In genomic region chr2:28587526-28588230, GRCh38 we compare ENCODE assay signal across 11 cellular contexts.
A peak's percentile ranks its signal among the peaks of the same experiment; 100 is the strongest.
DNase-seq lines count a peak whose midpoint lies in the region; ATAC-seq, FAIRE-seq and TF ChIP-seq lines count a peak whose summit lies in the region.
"Had no signal": no experiment of that assay in that cellular context is flagged by ENCODE, and none has a peak within 500 bp of the region (broad histone marks: within the 10 kb centered on the region; RNA-seq: fewer than 3 reads in every experiment).

No MANE protein-coding gene starts in this region.

- CTCF ChIA-PET in A549 (lab: Yijun Ruan, JAX) = interaction anchor here (1.0 to 11.9 kb wide), 4 partner anchors 8 to 174 kb away, joined by 3 to 155 read pairs (median 50); no protein-coding TSS in a partner anchor
- CTCF ChIA-PET in CD4-positive, alpha-beta memory T cell (lab: Charles Lee; ENCODE audit: partially characterized antibody) = interaction anchor here (1.4 to 9.8 kb wide), 4 partner anchors 7 to 160 kb away, joined by 3 to 61 read pairs (median 14); no protein-coding TSS in a partner anchor

- TF ChIP-seq EP300 in A549 (IDR thresholded peaks at IDR 0.05) = no peak

- H3K4me2 ChIP-seq in A549 = no peak overlapping the region

- H3K4me3 Mint-ChIP-seq in CD4-positive, alpha-beta memory T cell = peak overlapping the region; percentile 54 to 86 (median 72)

- in situ Hi-C loops in GM13976 (cut with MboI; ENCODE audit: low sequenced_read_pairs, unreplicated experiment) = no loop called here

- TF ChIP-seq CTCF in A549 (IDR thresholded peaks at IDR 0.05) = no peak
- TF ChIP-seq CTCF in GM13976 (IDR thresholded peaks at IDR 0.05; ENCODE audit: borderline replicate concordance, control extremely low read depth, extremely low read depth, insufficient read depth, missing control alignments) = no peak
- no peak for TF ChIP-seq CTCF in mucosa of descending colon (IDR thresholded peaks at IDR 0.05)

- DNase-seq in A549 (ENCODE audit: low read depth in 1 of 2, low spot score in 1 of 2) = no peak
- DNase-seq in CD4-positive, alpha-beta memory T cell = no peak
- DNase-seq in left ventricle myocardium superior = no peak
- no peak for DNase-seq in NCI-H1694 treated with DMSO at 0.1 percent for 48 hours (lab: John Stamatoyannopoulos, UW)
- DNase-seq in NCI-H187 treated with DMSO at 0.1 percent for 48 hours (lab: John Stamatoyannopoulos, UW) = no peak
- DNase-seq in GM13976 (ENCODE audit: low spot score) = no peak
- DNase-seq in mucosa of descending colon = no peak
- DNase-seq: foreskin melanocyte, NCI-H345 had no signal

- POLR2A ChIA-PET in A549 (lab: Yijun Ruan, JAX) = no interaction called here
- POLR2A ChIA-PET in CD4-positive, alpha-beta memory T cell (lab: Charles Lee; ENCODE audit: partially characterized antibody) = interaction anchor here (0.8 to 4.0 kb wide), 10 partner anchors 8 to 164 kb away, joined by 3 to 24 read pairs (median 6); partner anchors contain the start of gene PPP1CB

- H3K27me3 ChIP-seq in CD4-positive, alpha-beta memory T cell (ENCODE audit: insufficient read depth, low read length) = no peaks in the 10 kb centered on the region

- no peaks in the 10 kb centered on the region for H3K36me3 ChIP-seq in CD4-positive, alpha-beta memory T cell (ENCODE audit: insufficient read depth, low read length)
- H3K36me3 ChIP-seq in mucosa of descending colon (ENCODE audit: low read depth) = no peaks in the 10 kb centered on the region

- H3K9me3 ChIP-seq in A549 = no peaks in the 10 kb centered on the region
- H3K9me3 ChIP-seq in CD4-positive, alpha-beta memory T cell (ENCODE audit: control insufficient read depth in 1 of 2, low read length in 2 of 2) = no peaks in the 10 kb centered on the region
- H3K9me3 ChIP-seq in mucosa of descending colon = no peaks in the 10 kb centered on the region

- peaks cover 16 to 43% (median 27%) of the 10 kb centered on the region in 4 donors for H3K4me1 Mint-ChIP-seq in CD4-positive, alpha-beta memory T cell

- H3K4me3 ChIP-seq in A549 (no peak overlapping the region), mucosa of descending colon (no peak overlapping the region)
- H3K4me3 ChIP-seq in CD4-positive, alpha-beta memory T cell (ENCODE audit: low read length in 2 of 2) = no peak overlapping the region

- ATAC-seq in A549 = no peak
- ATAC-seq in left ventricle myocardium superior = peak; percentile 66
- no peak for ATAC-seq in mucosa of descending colon

- no peak for TF ChIP-seq POLR2A in A549 (IDR thresholded peaks at IDR 0.05; ENCODE audit: low read length)

- H3K27ac Mint-ChIP-seq in CD4-positive, alpha-beta memory T cell = peak overlapping the region in 6 of 7 donors; percentile 15 to 92 (median 72)

- WGBS in A549 (ENCODE audit: missing lambda C conversion rate) = 90% methylated on average over 13 of the region's 13 CpGs

- no peak for TF ChIP-seq RAD21 in A549 (conservative IDR thresholded peaks at IDR 0.05 in 1 of 2, IDR thresholded peaks at IDR 0.05 in 1 of 2)

- H3K27ac ChIP-seq in A549 (peak overlapping the region; percentile 94 to 97; a peak in 5 of 6 replicates), angular gyrus (ENCODE audit: low read depth, low read length) (peak overlapping the region; percentile 51)
- no peak overlapping the region for H3K27ac ChIP-seq in CD4-positive, alpha-beta memory T cell (ENCODE audit: low read depth, low read length)

- no peaks in the 10 kb centered on the region for H3K9me3 Mint-ChIP-seq in CD4-positive, alpha-beta memory T cell

- intact Hi-C loops in CD4-positive, alpha-beta memory T cell (cut with micrococcal nuclease) = loop anchor here (2.0 kb wide), 1 partner anchor 21 kb away; no protein-coding TSS in a partner anchor
- intact Hi-C loops in left ventricle myocardium superior (cut with micrococcal nuclease) = no loop called here
- intact Hi-C loops in mucosa of descending colon (cut with DNase I, micrococcal nuclease) = no loop called here

- no peaks in the 10 kb centered on the region for H3K36me3 Mint-ChIP-seq in CD4-positive, alpha-beta memory T cell

- H3K4me1 ChIP-seq in A549 (peaks cover 37% of the 10 kb centered on the region), mucosa of descending colon (ENCODE audit: low read depth) (peaks cover 2% of the 10 kb centered on the region)
- H3K4me1 ChIP-seq in CD4-positive, alpha-beta memory T cell (ENCODE audit: insufficient read depth, low read length) = peaks cover 28% of the 10 kb centered on the region

- FAIRE-seq in A549 (lab: Jason Lieb, UNC) = no peak
- FAIRE-seq: G401.6 had no signal

- no peaks in the 10 kb centered on the region for H3K27me3 Mint-ChIP-seq in CD4-positive, alpha-beta memory T cell

TF ChIP-seq in A549, 52 proteins besides CTCF, POLR2A, EP300 and RAD21:
- no peak for TF ChIP-seq JUN (IDR thresholded peaks at IDR 0.05)
- TF ChIP-seq CBX2 (IDR thresholded peaks at IDR 0.05; ENCODE audit: borderline replicate concordance, low read depth) = no peak
- no peak for TF ChIP-seq KDM5A (IDR thresholded peaks at IDR 0.05)
- TF ChIP-seq HOXB5 (CRISPR knock-in tag; IDR thresholded peaks at IDR 0.05) = no peak
- no peak for TF ChIP-seq ZSCAN20 (CRISPR knock-in tag; IDR thresholded peaks at IDR 0.05)
- TF ChIP-seq MYC (IDR thresholded peaks at IDR 0.05; ENCODE audit: borderline replicate concordance, low read length) = no peak
- TF ChIP-seq BCL3 (IDR thresholded peaks at IDR 0.05) = no peak
- no peak for TF ChIP-seq FOSL2 (IDR thresholded peaks at IDR 0.05)
- TF ChIP-seq FOSL2 (CRISPR knock-in tag; IDR thresholded peaks at IDR 0.05) = no peak
- TF ChIP-seq FOXS1 (CRISPR knock-in tag; IDR thresholded peaks at IDR 0.05) = no peak
- TF ChIP-seq, protein P1, sequence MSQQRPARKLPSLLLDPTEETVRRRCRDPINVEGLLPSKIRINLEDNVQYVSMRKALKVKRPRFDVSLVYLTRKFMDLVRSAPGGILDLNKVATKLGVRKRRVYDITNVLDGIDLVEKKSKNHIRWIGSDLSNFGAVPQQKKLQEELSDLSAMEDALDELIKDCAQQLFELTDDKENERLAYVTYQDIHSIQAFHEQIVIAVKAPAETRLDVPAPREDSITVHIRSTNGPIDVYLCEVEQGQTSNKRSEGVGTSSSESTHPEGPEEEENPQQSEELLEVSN (IDR thresholded peaks at IDR 0.05; ENCODE audit: borderline replicate concordance, low read depth) = no peak
- TF ChIP-seq MAFK (IDR thresholded peaks at IDR 0.05; ENCODE audit: partially characterized antibody) = no peak
- TF ChIP-seq FOSB (CRISPR knock-in tag; IDR thresholded peaks at IDR 0.05) = no peak
- TF ChIP-seq JUNB (IDR thresholded peaks at IDR 0.05) = no peak
- TF ChIP-seq HOXB13 (CRISPR knock-in tag; IDR thresholded peaks at IDR 0.05; ENCODE audit: low read depth) = no peak
- TF ChIP-seq GATA3 (IDR thresholded peaks at IDR 0.05; ENCODE audit: borderline replicate concordance) = no peak
- no peak for TF ChIP-seq KDM1A (IDR thresholded peaks at IDR 0.05; ENCODE audit: low read depth)
- no peak for TF ChIP-seq NPAS2 (CRISPR knock-in tag; IDR thresholded peaks at IDR 0.05; ENCODE audit: borderline replicate concordance)
- no peak for TF ChIP-seq SREBF2 (IDR thresholded peaks at IDR 0.05)
- no peak for TF ChIP-seq EHMT2 (IDR thresholded peaks at IDR 0.05; ENCODE audit: low read depth)
